Comparison of ENCODE assay signal across 8 cellular contexts in the genomic region with DNA sequence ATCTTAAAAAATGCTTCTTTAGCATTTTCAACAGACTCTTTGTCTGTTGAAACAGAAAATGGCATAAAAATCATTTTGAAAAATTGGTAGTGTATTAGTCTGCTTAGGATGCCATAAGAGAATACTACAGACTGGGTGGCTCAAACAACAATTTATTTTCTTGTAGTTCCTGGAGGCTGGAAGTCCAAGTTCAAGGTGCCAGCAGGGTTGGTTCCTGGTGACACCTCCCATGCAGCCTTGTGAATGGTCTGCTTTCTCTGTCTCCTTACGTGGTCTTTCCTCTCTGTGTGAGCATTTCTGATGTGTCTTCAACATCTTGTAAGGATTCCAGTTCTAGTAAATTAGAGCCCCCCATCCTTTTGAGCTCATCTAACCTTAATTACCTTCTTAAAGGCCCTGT.
"Had no signal": no experiment of that assay in that cellular context is flagged by ENCODE, and none has a peak within 500 bp of the region (broad histone marks: within the 10 kb centered on the region; RNA-seq: fewer than 3 reads in every experiment).

No MANE protein-coding gene starts in this region.

- H3K9ac ChIP-seq: GM23248 had no signal

- H3K4me2 ChIP-seq: GM23338 had no signal

- H2AFZ ChIP-seq: GM23248, GM23338 had no signal

- H3K4me1 ChIP-seq: HAP-1 had no signal

- H3K27ac ChIP-seq: GM23248 had no signal

- H3K4me3 ChIP-seq: GM23248, GM23338, HAP-1 had no signal

- H3K9me3 ChIP-seq: HAP-1 had no signal

- DNase-seq: GM23248, GOT3, H7, H9, HCEC 1CT, HFFc6 had no signal

- H3K36me3 ChIP-seq: HAP-1 had no signal
